Comparison of ENCODE assay signal across 22 cellular contexts in genomic region chr19:56117889-56118288, GRCh38. TPM values are rescaled to one million over a fixed set of nuclear protein-coding genes. Genes with fewer than 3 reads are reported as not detected.
DNase-seq lines count a peak whose midpoint lies in the region; ATAC-seq, FAIRE-seq and TF ChIP-seq lines count a peak whose summit lies in the region.
"Had no signal": no experiment of that assay in that cellular context is flagged by ENCODE, and none has a peak within 500 bp of the region (broad histone marks: within the 10 kb centered on the region; RNA-seq: fewer than 3 reads in every experiment).

No MANE protein-coding gene starts in this region.

- peaks cover 44% of the 10 kb centered on the region for H4K20me1 ChIP-seq in K562 (replicated peaks; ENCODE audit: control insufficient read depth, insufficient read depth, low read length)

- TF ChIP-seq POLR2A in heart left ventricle (IDR thresholded peaks at IDR 0.05) (no peak), K562 (conservative IDR thresholded peaks at IDR 0.05) (no peak)

- TF ChIP-seq RAD21 in K562 (CRISPR knock-in tag; conservative IDR thresholded peaks at IDR 0.05 in 1 of 2, IDR thresholded peaks at IDR 0.05 in 1 of 2) = no peak

- peak overlapping the region in 1 of 2 experiments; percentile 98; a peak in 2 of 4 replicates for H3K9ac ChIP-seq in K562 (ENCODE audit: insufficient read depth in 1 of 2, low read depth in 2 of 2, low read length in 2 of 2)

- BruUV-seq in K562 (replicated peaks; lab: Mats Ljungman, UMichigan) = no TSS peak

- no peaks in the 10 kb centered on the region for H3K9me3 ChIP-seq in cardiac muscle cell (ENCODE audit: low read depth)
- no peaks in the 10 kb centered on the region for H3K9me3 ChIP-seq in heart left ventricle
- H3K9me3 ChIP-seq in K562 (replicated peaks; ENCODE audit: control insufficient read depth, insufficient read depth, low read depth, low read length) = no peaks in the 10 kb centered on the region
- H3K9me3 ChIP-seq: prostate gland, uterus had no signal

- H3K36me3 ChIP-seq in cardiac muscle cell = no peaks in the 10 kb centered on the region
- peaks cover 0 to 10% (median 0%) of the 10 kb centered on the region in 9 donors for H3K36me3 ChIP-seq in heart left ventricle
- H3K36me3 ChIP-seq in K562 (ENCODE audit: control insufficient read depth, insufficient read depth, low read length) = peaks cover 48% of the 10 kb centered on the region
- H3K36me3 ChIP-seq: prostate gland, uterus had no signal

- H3K9me3 Mint-ChIP-seq in nephron (no peaks in the 10 kb centered on the region), type B pancreatic cell (no peaks in the 10 kb centered on the region)
- H3K9me3 Mint-ChIP-seq: activated naive CD4-positive, alpha-beta T cell treated with anti-CD3 and anti-CD28 coated beads for 36 hours had no signal

- H3K79me2 ChIP-seq in K562 (ENCODE audit: control insufficient read depth, insufficient read depth, low read length) = peaks cover 75% of the 10 kb centered on the region

- no peaks in the 10 kb centered on the region for H3K27me3 ChIP-seq in cardiac muscle cell
- no peaks in the 10 kb centered on the region for H3K27me3 ChIP-seq in heart left ventricle
- H3K27me3 ChIP-seq in K562 (ENCODE audit: control insufficient read depth in 2 of 2, insufficient read depth in 2 of 2, low read length in 2 of 2) = no peaks in the 10 kb centered on the region
- H3K27me3 ChIP-seq: uterus had no signal

- H3K27me3 Mint-ChIP-seq in nephron (ENCODE audit: low read depth) = no peaks in the 10 kb centered on the region
- no peaks in the 10 kb centered on the region for H3K27me3 Mint-ChIP-seq in type B pancreatic cell

- peaks cover 12% of the 10 kb centered on the region for H3K9me1 ChIP-seq in K562 (ENCODE audit: control insufficient read depth, insufficient read depth, low read length)

- 54 to 68% (median 63%) methylated on average over 8 to 9 of the region's 9 CpGs for whole genome bisulfite sequencing in heart left ventricle, 4 donors
- WGBS in K562 (ENCODE audit: insufficient coverage, low coverage, missing lambda C conversion rate) = 84% methylated on average over 9 of the region's 9 CpGs

- H3K27ac Mint-ChIP-seq in nephron (peak overlapping the region in 2 of 3 experiments; percentile 20 to 41), type B pancreatic cell (no peak overlapping the region)
- H3K27ac Mint-ChIP-seq: activated naive CD4-positive, alpha-beta T cell treated with anti-CD3 and anti-CD28 coated beads for 36 hours had no signal

- DNase-seq in cardiac muscle cell (ENCODE audit: low read depth in 1 of 2, low spot score in 1 of 2) (no peak), heart left ventricle (no peak), K562 (ENCODE audit: extremely low read depth in 1 of 4, low spot score in 3 of 4) (no peak), type B pancreatic cell (ENCODE audit: extremely low spot score, unreplicated experiment) (no peak), HUDEP-2 (lab: John Stamatoyannopoulos, UW; ENCODE audit: unreplicated experiment in 76 of 76) (no peak), GM13976 (ENCODE audit: low spot score) (no peak)
- DNase-seq in activated CD4-positive, CD25-positive, alpha-beta regulatory T cell treated with anti-CD3 and anti-CD28 coated beads, Interleukin-2, amount 50 U/mL, for 72 hours = no peak
- DNase-seq: activated CD8-positive, alpha-beta memory T cell treated with anti-CD3 and anti-CD28 coated beads, Interleukin-2, amount 50 U/mL, for 4 hours; activated naive CD4-positive, alpha-beta T cell treated with anti-CD3 and anti-CD28 coated beads for 36 hours; COR-L47; effector CD8-positive, alpha-beta T cell; Kasumi-1; NCI-H1436 treated with DMSO at 0.1 percent for 48 hours; NCI-H2227 treated with DMSO at 0.1 percent for 48 hours; stimulated activated naive CD4-positive, alpha-beta T cell; SW 1271; uterus had no signal

- H3K4me1 Mint-ChIP-seq in nephron (peaks cover 54% of the 10 kb centered on the region), type B pancreatic cell (ENCODE audit: unreplicated experiment) (peaks cover 34% of the 10 kb centered on the region)

- H3K4me3 Mint-ChIP-seq in nephron = peak overlapping the region; percentile 54 to 89 (median 73)
- H3K4me3 Mint-ChIP-seq in type B pancreatic cell = peak overlapping the region; percentile 51

- intact Hi-C loops in heart left ventricle (cut with DNase I) = loop anchor here in 1 of 10 donors (5.0 kb wide), 1 partner anchor 36 kb away; no protein-coding TSS in a partner anchor
- intact Hi-C loops in K562 (cut with micrococcal nuclease) = no loop called here

- no peak for TF ChIP-seq CTCF in cardiac muscle cell (IDR thresholded peaks at IDR 0.05; ENCODE audit: low read depth, low read length)
- no peak for TF ChIP-seq CTCF in heart left ventricle (IDR thresholded peaks at IDR 0.05)
- TF ChIP-seq CTCF in K562 (IDR thresholded peaks at IDR 0.05 in 2 of 3, conservative IDR thresholded peaks at IDR 0.05 in 1 of 3; ENCODE audit: insufficient read depth in 2 of 3, low read depth in 1 of 3, low read length in 3 of 3) = no peak
- no peak for TF ChIP-seq CTCF in nephron (IDR thresholded peaks at IDR 0.05; ENCODE audit: unreplicated experiment in 3 of 3)
- no peak for TF ChIP-seq CTCF in type B pancreatic cell (conservative IDR thresholded peaks at IDR 0.05)
- no peak for TF ChIP-seq CTCF in GM13976 (IDR thresholded peaks at IDR 0.05; ENCODE audit: borderline replicate concordance, control extremely low read depth, extremely low read depth, insufficient read depth, missing control alignments)

- ATAC-seq in heart left ventricle (no peak), K562 (no peak)
- ATAC-seq: left colon had no signal

- no peak for TF ChIP-seq EP300 in K562 (IDR thresholded peaks at IDR 0.05; ENCODE audit: low read length)

- CTCF ChIA-PET in K562 (lab: Yijun Ruan, JAX; ENCODE audit: low intra/inter-chr PET ratio) = no interaction called here

- H3K27ac ChIP-seq in cardiac muscle cell (peak overlapping the region; percentile 97), heart left ventricle (peak overlapping the region in 3 of 12 donors; percentile 92 to 98 (median 93)), K562 (ENCODE audit: extremely low read depth, low read depth, low read length) (no peak overlapping the region)
- H3K27ac ChIP-seq: uterus had no signal

- no peak overlapping the region for H3K4me3 ChIP-seq in cardiac muscle cell
- no peak overlapping the region for H3K4me3 ChIP-seq in heart left ventricle
- no peak overlapping the region for H3K4me3 ChIP-seq in K562
- H3K4me3 ChIP-seq: prostate gland, smooth muscle cell, uterus had no signal

- no peak for FAIRE-seq in K562 (lab: Jason Lieb, UNC)

- POLR2A ChIA-PET in K562 (lab: Yijun Ruan, JAX) = interaction anchor here (0.8 kb wide), 1 partner anchor 59 kb away, joined by 3 read pairs; no protein-coding TSS in a partner anchor

- H3K4me1 ChIP-seq in cardiac muscle cell (ENCODE audit: low read depth) = peaks cover 24% of the 10 kb centered on the region
- peaks cover 14 to 80% (median 60%) of the 10 kb centered on the region in 12 donors for H3K4me1 ChIP-seq in heart left ventricle
- H3K4me1 ChIP-seq in K562 (replicated peaks in 1 of 2; ENCODE audit: control insufficient read depth in 2 of 2, insufficient read depth in 2 of 2, low read length in 2 of 2) = peaks cover 19 to 67% of the 10 kb centered on the region in 2 experiments

- H3K36me3 Mint-ChIP-seq in nephron (ENCODE audit: low read depth) (no peaks in the 10 kb centered on the region), type B pancreatic cell (no peaks in the 10 kb centered on the region)

- H2AFZ ChIP-seq in K562 (ENCODE audit: low read depth, low read length) = no peak overlapping the region

- in situ Hi-C loops in K562 (cut with MboI) = no loop called here
- in situ Hi-C loops in GM13976 (cut with MboI; ENCODE audit: low sequenced_read_pairs, unreplicated experiment) = no loop called here

- no peak overlapping the region for H3K4me2 ChIP-seq in K562 (ENCODE audit: insufficient read depth, low read length)
- H3K4me2 ChIP-seq: smooth muscle cell had no signal

RNA-seq across cellular contexts. Expression of gene ZNF787, which starts 3.2 kb away (rescaled TPM):
- total RNA-seq in cardiac muscle cell (43.0 and 45.5 TPM in 2 replicates), heart left ventricle (10 to 100 TPM; 11.6 to 40.8 (median 24.9) TPM), K562 (2014; rRNA removed) (77.6 and 84.0 TPM in 2 replicates), K562 (2014; rRNA removed; fragmentation: Illumina TruSeq; extraction: Trizol) (5.3 and 5.7 TPM in 2 replicates), K562 (2015; rRNA removed; fragmentation: Illumina TruSeq; extraction: Trizol) (26.1 and 30.6 TPM in 2 replicates), K562 (2021) (65.9 and 73.8 TPM in 2 replicates), type B pancreatic cell (ENCODE audit: low replicate concordance) (30.2 and 34.0 TPM in 2 replicates)
- polyA plus RNA-seq in cardiac muscle cell (29.2 and 34.9 TPM in 2 replicates), heart left ventricle (10 to 100 TPM; 39.1 to 39.6 TPM), K562 (2011; rRNA removed) (7.3 and 10.9 TPM in 2 replicates), K562 (2014; fragmentation: Illumina TruSeq; extraction: Trizol) (6.9 and 20.9 TPM in 2 replicates), K562 (2014; fragmentation: Nextera tagmentation; extraction: Ambion mirVana) (under 1 TPM; 0.45 to 0.53 TPM), K562 (2014; rRNA removed) (51.1 and 54.4 TPM in 2 replicates)
- 17.6 and 47.4 TPM in 2 replicates for total RNA-seq in K562 (2011; cell fraction: chromatin; rRNA removed; ENCODE audit: low replicate concordance)
- total RNA-seq in K562 (2011; cell fraction: nucleolus; rRNA removed) = 27.8 and 29.1 TPM in 2 replicates
- total RNA-seq in K562 (2011; cell fraction: nucleoplasm; rRNA removed) = 19.5 and 20.7 TPM in 2 replicates
- 11.1 and 55.5 TPM in 2 replicates for polyA plus RNA-seq in K562 (2011; cell fraction: cytosol; rRNA removed)
- 10.4 and 17.2 TPM in 2 replicates for polyA plus RNA-seq in K562 (2011; cell fraction: nucleus; rRNA removed)
- 35.3 and 37.8 TPM in 2 replicates for polyA plus RNA-seq in K562 (2012)
- 1.8 and 3.2 TPM in 2 replicates for polyA minus RNA-seq in K562 (2011; rRNA and poly(A)+ RNA removed)
- 20.8 and 30.9 TPM in 2 replicates for polyA minus RNA-seq in K562 (2011; cell fraction: cytosol; rRNA and poly(A)+ RNA removed)
- 6.3 and 6.7 TPM in 2 replicates for polyA minus RNA-seq in K562 (2011; cell fraction: nucleus; rRNA and poly(A)+ RNA removed)

RNA-seq across cellular contexts. Expression of gene ZNF444, which starts 23.2 kb away (rescaled TPM):
- total RNA-seq in cardiac muscle cell (67.8 and 72.8 TPM in 2 replicates), heart left ventricle (10 to 100 TPM; 14.8 to 35.8 (median 20.1) TPM), K562 (2014; rRNA removed) (20.0 and 20.8 TPM in 2 replicates), K562 (2014; rRNA removed; fragmentation: Illumina TruSeq; extraction: Trizol) (2.0 and 2.8 TPM in 2 replicates), K562 (2015; rRNA removed; fragmentation: Illumina TruSeq; extraction: Trizol) (6.9 and 7.0 TPM in 2 replicates), K562 (2021) (38.8 and 40.0 TPM in 2 replicates), type B pancreatic cell (ENCODE audit: low replicate concordance) (37.4 and 40.7 TPM in 2 replicates)
- polyA plus RNA-seq in cardiac muscle cell (71.8 and 88.4 TPM in 2 replicates), heart left ventricle (10 to 100 TPM; 15.9 to 21.4 TPM), K562 (2011; rRNA removed) (6.1 and 7.4 TPM in 2 replicates), K562 (2014; fragmentation: Illumina TruSeq; extraction: Trizol) (7.7 and 10.6 TPM in 2 replicates), K562 (2014; fragmentation: Nextera tagmentation; extraction: Ambion mirVana) (under 1 TPM; 0.39 to 0.49 TPM), K562 (2014; rRNA removed) (24.3 and 28.4 TPM in 2 replicates)
- total RNA-seq in K562 (2011; cell fraction: chromatin; rRNA removed; ENCODE audit: low replicate concordance) = 10.3 and 22.0 TPM in 2 replicates
- total RNA-seq in K562 (2011; cell fraction: nucleolus; rRNA removed) = 14.7 and 18.6 TPM in 2 replicates
- total RNA-seq in K562 (2011; cell fraction: nucleoplasm; rRNA removed) = 13.4 and 17.9 TPM in 2 replicates
- polyA plus RNA-seq in K562 (2011; cell fraction: cytosol; rRNA removed) = 14.2 and 42.2 TPM in 2 replicates
- polyA plus RNA-seq in K562 (2011; cell fraction: nucleus; rRNA removed) = 10.7 and 21.0 TPM in 2 replicates
- polyA plus RNA-seq in K562 (2012) = 17.4 and 18.2 TPM in 2 replicates
- 2.2 and 4.2 TPM in 2 replicates for polyA minus RNA-seq in K562 (2011; rRNA and poly(A)+ RNA removed)
- 8.6 and 9.5 TPM in 2 replicates for polyA minus RNA-seq in K562 (2011; cell fraction: cytosol; rRNA and poly(A)+ RNA removed)
- 2.8 and 3.4 TPM in 2 replicates for polyA minus RNA-seq in K562 (2011; cell fraction: nucleus; rRNA and poly(A)+ RNA removed)

RNA-seq across cellular contexts. Expression of gene GALP, which starts 57.9 kb away (rescaled TPM):
- total RNA-seq in cardiac muscle cell (0.21 TPM in 1 of 2 replicates, not detected in the other), heart left ventricle (not detected), K562 (2014; rRNA removed) (not detected in 2 replicates), K562 (2014; rRNA removed; fragmentation: Illumina TruSeq; extraction: Trizol) (not detected in 2 replicates), K562 (2015; rRNA removed; fragmentation: Illumina TruSeq; extraction: Trizol) (not detected in 2 replicates), K562 (2021) (not detected in 2 replicates), type B pancreatic cell (ENCODE audit: low replicate concordance) (not detected in 2 replicates)
- polyA plus RNA-seq in cardiac muscle cell (not detected in 2 replicates), heart left ventricle (not detected), K562 (2011; rRNA removed) (not detected in 2 replicates), K562 (2014; fragmentation: Illumina TruSeq; extraction: Trizol) (not detected in 2 replicates), K562 (2014; fragmentation: Nextera tagmentation; extraction: Ambion mirVana) (not detected), K562 (2014; rRNA removed) (not detected in 2 replicates)
- not detected in 2 replicates for total RNA-seq in K562 (2011; cell fraction: chromatin; rRNA removed; ENCODE audit: low replicate concordance)
- total RNA-seq in K562 (2011; cell fraction: nucleolus; rRNA removed) = not detected in 2 replicates
- not detected in 2 replicates for total RNA-seq in K562 (2011; cell fraction: nucleoplasm; rRNA removed)
- not detected in 2 replicates for polyA plus RNA-seq in K562 (2011; cell fraction: cytosol; rRNA removed)
- not detected in 2 replicates for polyA plus RNA-seq in K562 (2011; cell fraction: nucleus; rRNA removed)
- polyA plus RNA-seq in K562 (2012) = not detected in 2 replicates
- not detected in 2 replicates for polyA minus RNA-seq in K562 (2011; rRNA and poly(A)+ RNA removed)
- not detected in 2 replicates for polyA minus RNA-seq in K562 (2011; cell fraction: cytosol; rRNA and poly(A)+ RNA removed)
- polyA minus RNA-seq in K562 (2011; cell fraction: nucleus; rRNA and poly(A)+ RNA removed) = not detected in 2 replicates
- total RNA-seq: activated naive CD4-positive, alpha-beta T cell treated with anti-CD3 and anti-CD28 coated beads for 36 hours; left colon; mucosa of gallbladder; prostate gland; smooth muscle cell; uterus had no signal
- polyA plus RNA-seq: smooth muscle cell had no signal
